ENCODE assay signal across 8 cellular contexts in genomic region chr19:12757544-12758274, GRCh38. TPM values are rescaled to one million over a fixed set of nuclear protein-coding genes. Genes with fewer than 3 reads are reported as not detected.
DNase-seq lines count a peak whose midpoint lies in the region; ATAC-seq and TF ChIP-seq lines count a peak whose summit lies in the region.

No MANE protein-coding gene starts in this region.

- H3K9me3 ChIP-seq in effector memory CD4-positive, alpha-beta T cell (ENCODE audit: control insufficient read depth, low read length): no peaks in the 10 kb centered on the region

- H3K4me3 ChIP-seq in effector memory CD4-positive, alpha-beta T cell (ENCODE audit: insufficient read depth, low read depth, low read length, poor library complexity, severe bottlenecking): peak overlapping the region; percentile 11

- no peak overlapping the region for H3K27ac ChIP-seq in effector memory CD4-positive, alpha-beta T cell (ENCODE audit: insufficient read depth, low read length, poor library complexity, severe bottlenecking)

- TF ChIP-seq CTCF in GM20000 (IDR thresholded peaks at IDR 0.05; ENCODE audit: extremely low read depth, missing control alignments): peak; percentile 89

- H3K4me1 ChIP-seq in effector memory CD4-positive, alpha-beta T cell (ENCODE audit: control insufficient read depth, insufficient read depth, low read length, poor library complexity, severe bottlenecking): peaks cover 5% of the 10 kb centered on the region

- H3K36me3 ChIP-seq in effector memory CD4-positive, alpha-beta T cell (ENCODE audit: control insufficient read depth, insufficient read depth, low read length): no peaks in the 10 kb centered on the region

- in situ Hi-C loops in ACHN (cut with HindIII; ENCODE audit: low pct_ligation_motif_present, low pct_unique_long_range_greater_than_20kb, low sequenced_read_pairs): no loop called here

- ATAC-seq in GM18867 (IDR thresholded peaks at IDR 0.05; ENCODE audit: unreplicated experiment): no peak

- peak; percentile 66 for DNase-seq in ACHN
- peak; percentile 88 for DNase-seq in GM20000 (ENCODE audit: low spot score)
- peak; percentile 89 for DNase-seq in NCI-H69 (lab: John Stamatoyannopoulos, UW)
- DNase-seq in activated CD4-positive, alpha-beta T cell treated with anti-CD3 and anti-CD28 coated beads, Interleukin-2, amount 50 U/mL, for 48 hours: peak; percentile 71 to 78
- DNase-seq in effector memory CD4-positive, alpha-beta T cell: peak; percentile 34 to 47 (median 34)
- peak; percentile 78 to 82 for DNase-seq in lung microvascular endothelial cell (ENCODE audit: low read depth in 2 of 2)
- peak; percentile 53 for DNase-seq in stimulated activated CD8-positive, alpha-beta memory T cell treated with anti-CD3 and anti-CD28 coated beads, Interleukin-15, amount 100 ng/mL, for 24 hours (ENCODE audit: low read depth)

- H3K27me3 ChIP-seq in effector memory CD4-positive, alpha-beta T cell (replicated peaks; ENCODE audit: control insufficient read depth, insufficient read depth, low read length, poor library complexity, severe bottlenecking): peaks cover 4% of the 10 kb centered on the region

RNA-seq across cellular contexts. Expression of gene BEST2, which starts 6.1 kb away (rescaled TPM):
- not detected in 2 replicates for total RNA-seq in lung microvascular endothelial cell

RNA-seq across cellular contexts. Expression of gene HOOK2, which starts 17.6 kb away (rescaled TPM):
- 5.4 and 9.3 TPM in 2 replicates for total RNA-seq in lung microvascular endothelial cell

RNA-seq across cellular contexts. Expression of gene GET3, which starts 20.4 kb away (rescaled TPM):
- total RNA-seq in lung microvascular endothelial cell: 67.8 and 73.8 TPM in 2 replicates

RNA-seq across cellular contexts. Expression of gene TRIR, which starts 23.2 kb away (rescaled TPM):
- total RNA-seq in lung microvascular endothelial cell: 124 and 182 TPM in 2 replicates

RNA-seq across cellular contexts. Expression of gene JUNB, which starts 33.6 kb away (rescaled TPM):
- 59.3 and 124 TPM in 2 replicates for total RNA-seq in lung microvascular endothelial cell

Comparison
In these comparisons a context has a peak if more than half of its experiments do, and no peak if none do; other contexts are left out.
1. DNase-seq: peak in every context shown above with its lines; median percentile 89 in NCI-H69; 88 in GM20000; 80 in lung microvascular endothelial cell; 74 in activated CD4-positive, alpha-beta T cell treated with anti-CD3 and anti-CD28 coated beads, Interleukin-2, amount 50 U/mL, for 48 hours; 66 in ACHN; 53 in stimulated activated CD8-positive, alpha-beta memory T cell treated with anti-CD3 and anti-CD28 coated beads, Interleukin-15, amount 100 ng/mL, for 24 hours; 34 in effector memory CD4-positive, alpha-beta T cell.